17 cellular contexts compared by ENCODE assay signal in the genomic region with DNA sequence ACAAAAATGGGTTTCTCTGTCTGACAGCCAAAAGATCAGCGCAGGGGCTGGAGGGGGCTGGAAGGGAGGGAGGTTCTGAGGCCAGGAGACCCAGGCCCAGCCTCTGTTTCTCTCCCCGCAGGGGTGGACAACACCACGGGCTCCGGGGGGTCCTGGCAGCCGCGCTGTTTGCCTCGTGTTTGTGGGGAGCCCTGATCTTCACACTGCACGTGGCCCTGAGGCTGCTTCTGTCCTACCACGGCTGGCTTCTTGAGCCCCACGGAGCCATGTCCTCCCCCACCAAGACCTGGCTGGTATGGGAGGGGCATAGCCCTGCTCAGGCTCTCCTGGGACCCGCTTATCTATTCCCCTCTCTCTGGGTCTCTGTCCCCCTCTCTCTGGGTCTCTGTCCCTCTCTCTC.
"Had no signal": no experiment of that assay in that cellular context is flagged by ENCODE, and none has a peak within 500 bp of the region (broad histone marks: within the 10 kb centered on the region; RNA-seq: fewer than 3 reads in every experiment).

No MANE protein-coding gene starts in this region.

- H3K27ac Mint-ChIP-seq: activated T-cell treated with anti-CD3 and anti-CD28 coated beads, Interleukin-2, amount 50 U/mL, for 72 hours; naive B cell; progenitor cell of endocrine pancreas; stimulated activated naive CD8-positive, alpha-beta T cell treated with anti-CD3 and anti-CD28 coated beads, Interleukin-15, Interleukin-2, amounts not matched to agents 100 ng/mL and 50 ng/mL, for 24 hours; T-helper 2 cell treated with Interferon-gamma antibody and Interleukin-4, amounts not matched to agents 5 μg/mL and 100 μg/mL, for 36 hours; type B pancreatic cell had no signal

- H3K36me3 ChIP-seq: cardiac muscle cell, right atrium auricular region had no signal

- H3K27ac ChIP-seq: cardiac muscle cell, epithelial cell of prostate, right atrium auricular region had no signal

- H3K36me3 Mint-ChIP-seq: naive B cell, type B pancreatic cell had no signal

- H3K9me3 Mint-ChIP-seq: activated T-cell treated with anti-CD3 and anti-CD28 coated beads, Interleukin-2, amount 50 U/mL, for 72 hours; naive B cell; stimulated activated naive CD8-positive, alpha-beta T cell treated with anti-CD3 and anti-CD28 coated beads, Interleukin-15, Interleukin-2, amounts not matched to agents 100 ng/mL and 50 ng/mL, for 24 hours; T-helper 2 cell treated with Interferon-gamma antibody and Interleukin-4, amounts not matched to agents 5 μg/mL and 100 μg/mL, for 36 hours; type B pancreatic cell had no signal

- H3K27me3 ChIP-seq: cardiac muscle cell, right atrium auricular region had no signal

- H3K4me3 ChIP-seq: cardiac muscle cell, lung, right atrium auricular region had no signal

- H3K4me1 Mint-ChIP-seq: naive B cell had no signal

- FAIRE-seq: small intestine had no signal

- H3K4me3 Mint-ChIP-seq: activated T-cell treated with anti-CD3 and anti-CD28 coated beads, Interleukin-2, amount 50 U/mL, for 72 hours; naive B cell; stimulated activated naive CD8-positive, alpha-beta T cell treated with anti-CD3 and anti-CD28 coated beads, Interleukin-15, Interleukin-2, amounts not matched to agents 100 ng/mL and 50 ng/mL, for 24 hours; T-helper 2 cell treated with Interferon-gamma antibody and Interleukin-4, amounts not matched to agents 5 μg/mL and 100 μg/mL, for 36 hours; type B pancreatic cell had no signal

- H3K9me3 ChIP-seq: right atrium auricular region had no signal

- H3K27me3 Mint-ChIP-seq: progenitor cell of endocrine pancreas; stimulated activated naive CD8-positive, alpha-beta T cell treated with anti-CD3 and anti-CD28 coated beads, Interleukin-15, Interleukin-2, amounts not matched to agents 100 ng/mL and 50 ng/mL, for 24 hours; type B pancreatic cell had no signal

- DNase-seq: activated CD4-positive, alpha-beta T cell treated with anti-CD3 and anti-CD28 coated beads, Interleukin-2, amount 50 U/mL, for 48 hours; activated gamma-delta T cell treated with Interleukin-2 at 50 U/mL for 16 hours; activated T-cell treated with anti-CD3 and anti-CD28 coated beads, Interleukin-2, amount 50 U/mL, for 72 hours; foreskin melanocyte; left colon; naive B cell; nucleus accumbens; small intestine; stimulated activated CD4-positive, alpha-beta T cell treated with anti-CD3 and anti-CD28 coated beads, Interleukin-4, amount 100 ng/mL, for 24 hours had no signal

- H3K4me1 ChIP-seq: right atrium auricular region had no signal
